Comparison of ENCODE assay signal across 8 cellular contexts in the genomic region with DNA sequence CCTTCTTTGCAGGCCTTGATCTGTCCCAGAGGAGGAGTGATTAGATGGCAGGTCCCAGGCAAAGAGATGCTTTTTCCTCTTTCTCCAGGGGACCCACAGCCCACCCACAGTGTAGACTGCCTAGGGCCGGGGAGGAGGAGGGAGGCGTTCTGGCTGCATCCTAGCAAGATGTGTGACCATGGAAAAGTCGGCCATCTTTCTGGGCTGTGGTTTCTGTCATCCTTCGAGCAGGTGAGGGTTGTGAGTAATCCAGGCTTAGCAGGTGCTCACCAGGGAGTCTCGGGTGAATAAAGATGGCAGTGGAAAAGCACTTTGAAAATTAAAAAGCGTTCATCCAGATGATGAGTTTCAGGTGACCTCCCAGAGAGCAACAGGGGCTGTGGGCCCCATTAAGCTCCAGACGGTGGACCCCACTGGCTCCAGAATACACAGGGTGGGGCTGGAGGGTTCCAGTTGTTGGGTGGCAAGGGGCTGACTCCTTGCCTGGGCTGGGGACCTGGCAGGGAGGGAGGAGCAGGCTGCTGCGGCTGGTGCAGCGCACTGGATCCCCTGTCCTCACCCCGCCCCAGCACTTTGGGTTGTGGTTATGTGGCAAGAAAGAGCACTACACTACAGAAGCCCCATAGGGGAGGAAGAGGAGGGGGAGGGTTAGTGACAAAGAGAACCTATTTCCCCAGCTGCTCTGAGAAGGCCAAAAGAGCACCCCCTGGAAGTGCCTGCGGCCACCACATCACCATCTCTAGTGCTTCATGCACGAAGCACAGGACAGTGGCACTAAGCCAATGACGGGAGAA. TPM values are rescaled to one million over a fixed set of nuclear protein-coding genes. Genes with fewer than 3 reads are reported as not detected.
DNase-seq lines count a peak whose midpoint lies in the region; ATAC-seq, FAIRE-seq and TF ChIP-seq lines count a peak whose summit lies in the region.

No MANE protein-coding gene starts in this region.

- H3K4me1 ChIP-seq in gastrocnemius medialis (no peaks in the 10 kb centered on the region), kidney (ENCODE audit: control insufficient read depth in 1 of 2, insufficient read depth in 1 of 2, low read depth in 1 of 2, low read length in 2 of 2) (peaks cover 0 to 9% of the 10 kb centered on the region in 2 donors)

- H3K9me3 ChIP-seq in gastrocnemius medialis (no peaks in the 10 kb centered on the region), kidney (ENCODE audit: control insufficient read depth in 1 of 2, low read length in 2 of 2) (no peaks in the 10 kb centered on the region)

- DNase-seq in GM12865 (ENCODE audit: low read depth) (peak; percentile 90), NCI-H2107 treated with DMSO at 0.1 percent for 48 hours (lab: John Stamatoyannopoulos, UW; ENCODE audit: unreplicated experiment) (peak; percentile 89), gastrocnemius medialis (no peak), GM19238 (ENCODE audit: insufficient read length, low spot score) (no peak), SHP77 (lab: John Stamatoyannopoulos, UW) (no peak), kidney (no peak)
- DNase-seq in activated T-helper 1 cell treated with anti-CD3 and anti-CD28 coated beads, Interleukin-2, amount 50 U/mL, for 16 hours (ENCODE audit: low read depth in 1 of 2, low spot score in 1 of 2) = peak; percentile 38 to 39

- TF ChIP-seq POLR2A in gastrocnemius medialis (IDR thresholded peaks at IDR 0.05) = no peak

- no peak for FAIRE-seq in kidney (lab: Jason Lieb, UNC)

- no peak overlapping the region for H3K9ac ChIP-seq in kidney (ENCODE audit: low read length in 2 of 2)

- no peak for TF ChIP-seq CTCF in GM12865 (IDR thresholded peaks at IDR 0.05; ENCODE audit: insufficient read depth, low read depth, low read length, missing control alignments)
- TF ChIP-seq CTCF in gastrocnemius medialis (IDR thresholded peaks at IDR 0.05 in 4 of 5, conservative IDR thresholded peaks at IDR 0.05 in 1 of 5) = no peak
- no peak for TF ChIP-seq CTCF in kidney (IDR thresholded peaks at IDR 0.05; ENCODE audit: borderline replicate concordance, extremely low read depth, insufficient read depth)

- ATAC-seq in GM21825 (IDR thresholded peaks at IDR 0.05; ENCODE audit: unreplicated experiment) (peak; percentile 37), gastrocnemius medialis (no peak)

- peak overlapping the region; percentile 26 to 58 (median 57) for H3K27ac ChIP-seq in gastrocnemius medialis
- peak overlapping the region in 1 of 2 donors; percentile 60 for H3K27ac ChIP-seq in kidney (ENCODE audit: low read depth in 2 of 2, low read length in 2 of 2)

- H3K36me3 ChIP-seq in gastrocnemius medialis (no peaks in the 10 kb centered on the region), kidney (ENCODE audit: control insufficient read depth in 1 of 2, insufficient read depth in 2 of 2, low read length in 2 of 2) (no peaks in the 10 kb centered on the region)

- H3K27me3 ChIP-seq in gastrocnemius medialis = no peaks in the 10 kb centered on the region

- intact Hi-C loops in gastrocnemius medialis (cut with DNase I; ENCODE audit: low total_unique reads) = no loop called here
- intact Hi-C loops in kidney (cut with DNase I) = no loop called here

- in situ Hi-C loops in gastrocnemius medialis (cut with MboI; ENCODE audit: low sequenced_read_pairs in 4 of 4) = no loop called here

- peak overlapping the region; percentile 64 for H3K4me3 ChIP-seq in GM12865 (ENCODE audit: low read depth, low read length)
- H3K4me3 ChIP-seq in gastrocnemius medialis = no peak overlapping the region
- H3K4me3 ChIP-seq in kidney (ENCODE audit: low read length in 2 of 2) = no peak overlapping the region

RNA-seq across cellular contexts. Expression of gene ELF4, which starts 23.7 kb away (rescaled TPM):
- total RNA-seq in gastrocnemius medialis = 1 to 10 TPM in 3 of 4 donors, under 1 TPM in 1; 0.70 to 2.3 (median 1.4) TPM
- 18.0 TPM for total RNA-seq in kidney
- polyA plus RNA-seq in kidney (ENCODE audit: insufficient read depth, low read depth, low replicate concordance) = 2.6 TPM

Comparison
In these comparisons a context has a peak if more than half of its experiments do, and no peak if none do; other contexts are left out.
1. DNase-seq: peak in GM12865 (single experiment), NCI-H2107 treated with DMSO at 0.1 percent for 48 hours (single experiment) and activated T-helper 1 cell treated with anti-CD3 and anti-CD28 coated beads, Interleukin-2, amount 50 U/mL, for 16 hours (2 of 2); none in gastrocnemius medialis (0 of 2), GM19238 (single experiment), SHP77 (0 of 2) and kidney (single experiment).